2 cellular contexts compared by ENCODE assay signal in genomic region chr5:91219803-91220371, GRCh38.
TF ChIP-seq lines count a peak whose summit lies in the region.

No MANE protein-coding gene starts in this region.

TF ChIP-seq in K562, 482 proteins besides CTCF, POLR2A, EP300 and RAD21 (continued from another document):
- TF ChIP-seq ZBTB40 (IDR thresholded peaks at IDR 0.05) (no peak), ZBTB40 (CRISPR knock-in tag; IDR thresholded peaks at IDR 0.05) (no peak), ARNT (IDR thresholded peaks at IDR 0.05) (no peak), DIDO1 (tag; IDR thresholded peaks at IDR 0.05; ENCODE audit: low read depth) (no peak), ZSCAN29 (IDR thresholded peaks at IDR 0.05) (no peak), CBFA2T2 (conservative IDR thresholded peaks at IDR 0.05) (no peak), CBX3 (IDR thresholded peaks at IDR 0.05; ENCODE audit: borderline replicate concordance in 1 of 2, low read length in 2 of 2) (no peak), RBFOX2 (IDR thresholded peaks at IDR 0.05; ENCODE audit: low read depth, low read length) (no peak), MYC (IDR thresholded peaks at IDR 0.05; ENCODE audit: low read depth, low read length) (no peak), MYC (CRISPR knock-in tag; IDR thresholded peaks at IDR 0.05; ENCODE audit: borderline replicate concordance, low read depth) (no peak), SAP30 (IDR thresholded peaks at IDR 0.05; ENCODE audit: borderline replicate concordance, insufficient read depth, low read depth, low read length, poor library complexity, severe bottlenecking) (no peak), ZNF274 (IDR thresholded peaks at IDR 0.05; ENCODE audit: borderline replicate concordance, low read depth, low read length) (no peak), HNRNPK (IDR thresholded peaks at IDR 0.05; ENCODE audit: low read depth, low read length, poor library complexity, severe bottlenecking) (no peak), PTRF (tag; IDR thresholded peaks at IDR 0.05) (no peak), ZNF174 (CRISPR knock-in tag; IDR thresholded peaks at IDR 0.05) (no peak), KAT2B (IDR thresholded peaks at IDR 0.05; ENCODE audit: low read depth, low read length) (no peak), STAT5B (CRISPR knock-in tag; IDR thresholded peaks at IDR 0.05) (no peak)
- TF ChIP-seq, protein P1, sequence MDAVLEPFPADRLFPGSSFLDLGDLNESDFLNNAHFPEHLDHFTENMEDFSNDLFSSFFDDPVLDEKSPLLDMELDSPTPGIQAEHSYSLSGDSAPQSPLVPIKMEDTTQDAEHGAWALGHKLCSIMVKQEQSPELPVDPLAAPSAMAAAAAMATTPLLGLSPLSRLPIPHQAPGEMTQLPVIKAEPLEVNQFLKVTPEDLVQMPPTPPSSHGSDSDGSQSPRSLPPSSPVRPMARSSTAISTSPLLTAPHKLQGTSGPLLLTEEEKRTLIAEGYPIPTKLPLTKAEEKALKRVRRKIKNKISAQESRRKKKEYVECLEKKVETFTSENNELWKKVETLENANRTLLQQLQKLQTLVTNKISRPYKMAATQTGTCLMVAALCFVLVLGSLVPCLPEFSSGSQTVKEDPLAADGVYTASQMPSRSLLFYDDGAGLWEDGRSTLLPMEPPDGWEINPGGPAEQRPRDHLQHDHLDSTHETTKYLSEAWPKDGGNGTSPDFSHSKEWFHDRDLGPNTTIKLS (IDR thresholded peaks at IDR 0.05; ENCODE audit: borderline replicate concordance, low read depth) = no peak

TF ChIP-seq in HepG2, 621 proteins besides CTCF, POLR2A, EP300 and RAD21 (continued from another document):
- TF ChIP-seq, protein P2, sequence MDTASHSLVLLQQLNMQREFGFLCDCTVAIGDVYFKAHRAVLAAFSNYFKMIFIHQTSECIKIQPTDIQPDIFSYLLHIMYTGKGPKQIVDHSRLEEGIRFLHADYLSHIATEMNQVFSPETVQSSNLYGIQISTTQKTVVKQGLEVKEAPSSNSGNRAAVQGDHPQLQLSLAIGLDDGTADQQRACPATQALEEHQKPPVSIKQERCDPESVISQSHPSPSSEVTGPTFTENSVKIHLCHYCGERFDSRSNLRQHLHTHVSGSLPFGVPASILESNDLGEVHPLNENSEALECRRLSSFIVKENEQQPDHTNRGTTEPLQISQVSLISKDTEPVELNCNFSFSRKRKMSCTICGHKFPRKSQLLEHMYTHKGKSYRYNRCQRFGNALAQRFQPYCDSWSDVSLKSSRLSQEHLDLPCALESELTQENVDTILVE (CRISPR knock-in tag; IDR thresholded peaks at IDR 0.05) = no peak
- no peak for TF ChIP-seq ARID2 (CRISPR knock-in tag; IDR thresholded peaks at IDR 0.05; ENCODE audit: borderline replicate concordance)
- no peak for TF ChIP-seq ZNF766 (CRISPR knock-in tag; IDR thresholded peaks at IDR 0.05; ENCODE audit: borderline replicate concordance)
- TF ChIP-seq CREB1 (IDR thresholded peaks at IDR 0.05) = peak; percentile 52; the same call in 1 of the 2 replicates
- no peak for TF ChIP-seq CREB1 (CRISPR knock-in tag; IDR thresholded peaks at IDR 0.05)
- TF ChIP-seq SRSF4 (IDR thresholded peaks at IDR 0.05; ENCODE audit: low read depth, low read length, poor library complexity, severe bottlenecking) = no peak
- no peak for TF ChIP-seq MEF2D (CRISPR knock-in tag; IDR thresholded peaks at IDR 0.05)
- TF ChIP-seq SIX1 (CRISPR knock-in tag; IDR thresholded peaks at IDR 0.05; ENCODE audit: borderline replicate concordance) = no peak
- TF ChIP-seq STAG1 (CRISPR knock-in tag; IDR thresholded peaks at IDR 0.05) = peak; percentile 38
- no peak for TF ChIP-seq GATA4 (IDR thresholded peaks at IDR 0.05; ENCODE audit: borderline replicate concordance, low read depth)
- TF ChIP-seq DZIP1 (CRISPR knock-in tag; IDR thresholded peaks at IDR 0.05) = no peak
- no peak for TF ChIP-seq ATF7-NPFF (CRISPR knock-in tag; IDR thresholded peaks at IDR 0.05; ENCODE audit: low read depth)
- no peak for TF ChIP-seq DMAP1 (CRISPR knock-in tag; IDR thresholded peaks at IDR 0.05)
- no peak for TF ChIP-seq ZNF777 (CRISPR knock-in tag; IDR thresholded peaks at IDR 0.05)
- TF ChIP-seq PAWR (CRISPR knock-in tag; IDR thresholded peaks at IDR 0.05; ENCODE audit: borderline replicate concordance) = no peak
- no peak for TF ChIP-seq MXD4 (CRISPR knock-in tag; IDR thresholded peaks at IDR 0.05)
- TF ChIP-seq ISL2 (CRISPR knock-in tag; IDR thresholded peaks at IDR 0.05) = no peak
- TF ChIP-seq ZNF570 (CRISPR knock-in tag; IDR thresholded peaks at IDR 0.05; ENCODE audit: borderline replicate concordance) = no peak
- no peak for TF ChIP-seq ZFP62 (CRISPR knock-in tag; IDR thresholded peaks at IDR 0.05)
- no peak for TF ChIP-seq KLF16 (CRISPR knock-in tag; IDR thresholded peaks at IDR 0.05)
- no peak for TF ChIP-seq TGIF2 (CRISPR knock-in tag; IDR thresholded peaks at IDR 0.05)
- TF ChIP-seq AKAP8 (CRISPR knock-in tag; IDR thresholded peaks at IDR 0.05) = no peak
- 0 out of 2 replicates have a peak, but pooled peaks have one; percentile 7 for TF ChIP-seq SMC3 (IDR thresholded peaks at IDR 0.05; ENCODE audit: low read length)
- TF ChIP-seq ELF4 (CRISPR knock-in tag; IDR thresholded peaks at IDR 0.05; ENCODE audit: borderline replicate concordance) = no peak
- TF ChIP-seq MTA3 (CRISPR knock-in tag; IDR thresholded peaks at IDR 0.05) = no peak
